ENCODE assay signal across 1 cellular context in the genomic region with DNA sequence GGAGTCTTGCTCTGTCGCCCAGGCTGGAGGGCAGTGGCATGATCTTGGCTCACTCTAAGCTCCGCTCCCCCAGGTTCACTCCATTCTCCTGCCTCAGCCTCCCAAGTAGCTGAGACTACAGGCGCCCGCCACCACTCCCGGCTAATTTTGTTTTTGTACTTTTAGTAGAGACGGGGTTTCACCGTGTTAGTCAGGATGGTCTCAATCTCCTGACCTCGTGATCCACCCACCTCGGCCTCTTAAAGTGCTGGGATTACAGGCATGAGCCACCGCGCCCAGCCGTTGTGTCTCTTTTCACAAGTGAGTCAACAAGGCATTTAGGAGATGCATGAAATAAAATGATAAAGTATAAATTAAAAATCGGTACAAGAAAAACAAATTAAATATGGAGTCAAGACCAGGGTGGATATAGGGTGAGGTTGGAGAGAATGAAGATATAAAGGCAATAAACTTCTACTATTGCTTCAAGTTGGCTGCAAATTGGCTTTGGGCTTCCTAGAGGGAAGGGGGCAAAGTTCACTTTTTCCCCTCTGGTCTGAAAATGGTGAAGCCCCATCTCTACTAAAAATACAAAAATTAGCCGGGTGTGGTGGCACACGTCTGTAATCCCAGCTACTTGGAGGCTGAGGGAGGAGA.
A peak's percentile ranks its signal among the peaks of the same experiment; 100 is the strongest.
TF ChIP-seq lines count a peak whose summit lies in the region.

No MANE protein-coding gene starts in this region.

TF ChIP-seq in A549, 52 proteins besides CTCF, POLR2A, EP300 and RAD21:
- TF ChIP-seq JUNB (IDR thresholded peaks at IDR 0.05), result 0 out of 2 replicates have a peak, but pooled peaks have one; percentile 0
